10 cellular contexts compared by ENCODE assay signal in genomic region chr15:70063992-70064379, GRCh38.
"Had no signal": no experiment of that assay in that cellular context is flagged by ENCODE, and none has a peak within 500 bp of the region (broad histone marks: within the 10 kb centered on the region; RNA-seq: fewer than 3 reads in every experiment).

No MANE protein-coding gene starts in this region.

- H3K27me3 ChIP-seq: brain microvascular endothelial cell, tibial artery had no signal

- H3K27me3 Mint-ChIP-seq: activated CD4-positive, alpha-beta T cell treated with anti-CD3 and anti-CD28 coated beads, Interleukin-2, amount 10 ng/mL, durations not matched to agents 7 days and 5 days; activated naive CD4-positive, alpha-beta T cell treated with anti-CD3 and anti-CD28 coated beads, Interleukin-2, amount 50 U/mL, for 24 hours; effector memory CD8-positive, alpha-beta T cell had no signal

- H3K27ac Mint-ChIP-seq: activated CD4-positive, alpha-beta T cell treated with anti-CD3 and anti-CD28 coated beads, Interleukin-2, amount 10 ng/mL, durations not matched to agents 7 days and 5 days; activated naive CD4-positive, alpha-beta T cell treated with anti-CD3 and anti-CD28 coated beads, Interleukin-2, amount 50 U/mL, for 24 hours; natural killer cell had no signal

- H3K9me3 Mint-ChIP-seq: activated CD4-positive, alpha-beta T cell treated with anti-CD3 and anti-CD28 coated beads, Interleukin-2, amount 10 ng/mL, durations not matched to agents 7 days and 5 days; activated naive CD4-positive, alpha-beta T cell treated with anti-CD3 and anti-CD28 coated beads, Interleukin-2, amount 50 U/mL, for 24 hours; effector memory CD8-positive, alpha-beta T cell; natural killer cell had no signal

- DNase-seq: activated CD4-positive, alpha-beta T cell treated with anti-CD3 and anti-CD28 coated beads, Interleukin-2, amount 10 ng/mL, durations not matched to agents 7 days and 5 days; activated CD8-positive, alpha-beta memory T cell treated with anti-CD3 and anti-CD28 coated beads for 24 hours; amniotic stem cell; brain microvascular endothelial cell; effector memory CD8-positive, alpha-beta T cell; hippocampal formation; kidney glomerular epithelial cell; natural killer cell had no signal

- H3K27ac ChIP-seq: brain microvascular endothelial cell had no signal

- H3K4me1 Mint-ChIP-seq: activated CD4-positive, alpha-beta T cell treated with anti-CD3 and anti-CD28 coated beads, Interleukin-2, amount 10 ng/mL, durations not matched to agents 7 days and 5 days; natural killer cell had no signal

- H3K9me3 ChIP-seq: tibial artery had no signal

- H3K4me3 Mint-ChIP-seq: activated CD4-positive, alpha-beta T cell treated with anti-CD3 and anti-CD28 coated beads, Interleukin-2, amount 10 ng/mL, durations not matched to agents 7 days and 5 days; activated naive CD4-positive, alpha-beta T cell treated with anti-CD3 and anti-CD28 coated beads, Interleukin-2, amount 50 U/mL, for 24 hours; effector memory CD8-positive, alpha-beta T cell; natural killer cell had no signal

- H3K4me3 ChIP-seq: tibial artery had no signal

- ATAC-seq: effector memory CD8-positive, alpha-beta T cell; natural killer cell had no signal
